In the genomic region with DNA sequence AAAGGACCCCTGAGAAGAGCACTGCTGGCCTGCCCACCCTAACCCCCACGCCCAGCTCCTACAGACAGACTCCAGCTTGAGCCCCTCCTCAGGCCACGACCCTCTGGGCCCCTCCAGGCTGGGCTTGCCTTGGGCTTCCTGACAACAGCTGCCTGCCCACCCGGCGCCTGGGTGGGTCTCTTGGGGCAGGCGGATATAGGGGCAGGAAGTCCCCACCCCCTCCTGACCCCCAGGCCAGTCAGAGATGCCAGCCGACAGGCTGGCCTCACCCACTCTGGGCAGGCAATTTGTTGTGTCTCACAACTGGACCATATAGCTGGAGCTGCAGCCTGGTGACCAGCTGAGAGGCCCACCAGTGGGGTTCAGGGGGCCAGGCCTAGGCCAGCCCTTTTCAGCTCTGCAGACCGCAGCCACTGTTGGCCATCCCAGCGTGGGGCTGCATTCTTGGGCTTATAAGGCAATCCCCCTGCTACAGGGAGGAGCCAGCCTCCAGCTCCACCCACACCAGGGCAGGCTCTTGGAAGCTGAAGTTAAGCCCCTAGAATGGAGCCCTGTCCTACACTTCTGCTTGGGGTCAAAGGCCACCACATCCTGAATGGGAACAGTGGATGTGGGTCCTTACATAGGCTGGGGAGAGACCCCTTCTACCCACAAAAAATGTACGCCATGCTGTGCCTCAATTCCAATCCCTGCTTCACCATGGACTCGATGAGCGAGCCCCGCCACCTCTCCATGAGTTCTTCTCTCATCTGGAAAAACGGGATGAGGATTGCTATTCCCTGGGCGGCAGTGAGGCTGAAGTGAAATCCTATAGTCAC, we compare ENCODE assay signal across 8 cellular contexts. TPM values are rescaled to one million over a fixed set of nuclear protein-coding genes. Genes with fewer than 3 reads are reported as not detected.
A peak's percentile ranks its signal among the peaks of the same experiment; 100 is the strongest.
DNase-seq lines count a peak whose midpoint lies in the region; ATAC-seq and TF ChIP-seq lines count a peak whose summit lies in the region.

No MANE protein-coding gene starts in this region.

- H3K9me3 ChIP-seq in ES-I3 (ENCODE audit: control insufficient read depth, insufficient read depth, low read length) (no peaks in the 10 kb centered on the region), OCI-LY7 (ENCODE audit: low read length) (no peaks in the 10 kb centered on the region), mucosa of descending colon (no peaks in the 10 kb centered on the region)

- H3K4me3 ChIP-seq in OCI-LY7 (ENCODE audit: low read depth, low read length, poor library complexity, severe bottlenecking) (peak overlapping the region; percentile 81), mucosa of descending colon (no peak overlapping the region)

- peaks cover 6% of the 10 kb centered on the region; the same call in 1 of the 2 replicates for H4K20me1 ChIP-seq in OCI-LY7 (ENCODE audit: insufficient read depth, low read length)

- H3K27ac ChIP-seq in OCI-LY7 (ENCODE audit: low read depth, low read length, poor library complexity, severe bottlenecking) = peak overlapping the region; percentile 9

- H3K4me1 ChIP-seq in ES-I3 (ENCODE audit: insufficient read depth, low read length) = peaks cover 26% of the 10 kb centered on the region
- peaks cover 40% of the 10 kb centered on the region for H3K4me1 ChIP-seq in OCI-LY7 (ENCODE audit: insufficient read depth, low read length, poor library complexity, severe bottlenecking)
- peaks cover 29% of the 10 kb centered on the region for H3K4me1 ChIP-seq in mucosa of descending colon (ENCODE audit: low read depth)

- no peaks in the 10 kb centered on the region for H3K79me2 ChIP-seq in OCI-LY7 (ENCODE audit: insufficient read depth, low read depth, low read length)

- CTCF ChIA-PET in OCI-LY7 (lab: Charles Lee; ENCODE audit: unreplicated experiment) = interaction anchor here (0.5 to 1.1 kb wide), 5 partner anchors 13 to 105 kb away, joined by 3 to 5 read pairs (median 3); a partner anchor contains a TSS

- no peak overlapping the region for H2AFZ ChIP-seq in OCI-LY7 (ENCODE audit: low read length)

- no peak for TF ChIP-seq CTCF in OCI-LY7 (conservative IDR thresholded peaks at IDR 0.05; ENCODE audit: low read length)
- TF ChIP-seq CTCF in mucosa of descending colon (IDR thresholded peaks at IDR 0.05) = no peak

- peak overlapping the region; percentile 86; the same call in 1 of the 2 replicates for H3K9ac ChIP-seq in ES-I3 (ENCODE audit: low read depth, low read length)

- H3K9me2 ChIP-seq in OCI-LY7 (ENCODE audit: insufficient read depth, low read length) = no peaks in the 10 kb centered on the region

- peak overlapping the region; percentile 96 for H3K4me2 ChIP-seq in OCI-LY7 (ENCODE audit: low read length)

- DNase-seq in OCI-LY7 (ENCODE audit: low spot score) = peak; percentile 16
- peak; percentile 83 for DNase-seq in dermis blood vessel endothelial cell
- peak in 2 of 3 donors; percentile 67 to 74 for DNase-seq in mucosa of descending colon
- no peak for DNase-seq in nucleus accumbens (lab: John Stamatoyannopoulos, UW)
- DNase-seq in activated CD4-positive, alpha-beta T cell treated with anti-CD3 and anti-CD28 coated beads for 4 hours = no peak

- intact Hi-C loops in OCI-LY7 (cut with micrococcal nuclease; ENCODE audit: unreplicated experiment) (loop anchor here (2.0 kb wide), 2 partner anchors 41 to 105 kb away; no protein-coding TSS in a partner anchor), mucosa of descending colon (cut with DNase I, micrococcal nuclease) (no loop called here)

- POLR2A ChIA-PET in OCI-LY7 (lab: Charles Lee) = interaction anchor here (0.6 to 2.8 kb wide), 3 partner anchors 14 to 498 kb away, joined by 3 to 24 read pairs (median 4); a partner anchor contains a TSS

- H3K36me3 ChIP-seq in ES-I3 (ENCODE audit: insufficient read depth, low read length) = peaks cover 14% of the 10 kb centered on the region
- no peaks in the 10 kb centered on the region for H3K36me3 ChIP-seq in OCI-LY7 (ENCODE audit: insufficient read depth, low read length)
- no peaks in the 10 kb centered on the region for H3K36me3 ChIP-seq in mucosa of descending colon (ENCODE audit: low read depth)

- ATAC-seq in mucosa of descending colon = no peak
- ATAC-seq in GM18511 (IDR thresholded peaks at IDR 0.05; ENCODE audit: unreplicated experiment) = no peak
- ATAC-seq in HG02798 (IDR thresholded peaks at IDR 0.05; ENCODE audit: poor library complexity, unreplicated experiment) = no peak

- no TSS peak for BruUV-seq in OCI-LY7 (replicated peaks; lab: Mats Ljungman, UMichigan)

RNA-seq across cellular contexts. Expression of a gene that starts 2.0 kb away (rescaled TPM):
- 38.8 and 41.4 TPM in 2 replicates for total RNA-seq in OCI-LY7 (2014; rRNA removed; shearing (Covaris generic))
- 58.0 and 78.9 TPM in 2 replicates for total RNA-seq in OCI-LY7 (2022)
- total RNA-seq in dermis blood vessel endothelial cell = 38.3 and 73.0 TPM in 2 replicates
- 100 to 1,000 TPM in 1 of 3 donors, 10 to 100 TPM in 2; 12.9 to 333 (median 54.0) TPM for total RNA-seq in mucosa of descending colon

RNA-seq across cellular contexts. Expression of a gene that starts 14.2 kb away (rescaled TPM):
- 186 and 197 TPM in 2 replicates for total RNA-seq in OCI-LY7 (2014; rRNA removed; shearing (Covaris generic))
- total RNA-seq in OCI-LY7 (2022) (260 and 268 TPM in 2 replicates), dermis blood vessel endothelial cell (2.0 and 4.6 TPM in 2 replicates), mucosa of descending colon (10 to 100 TPM in 1 of 3 donors, 1 to 10 TPM in 2; 3.7 to 10.3 (median 8.4) TPM)

RNA-seq across cellular contexts. Expression of a gene that starts 21.3 kb away (rescaled TPM):
- total RNA-seq in OCI-LY7 (2014; rRNA removed; shearing (Covaris generic)) = 216 and 224 TPM in 2 replicates
- total RNA-seq in OCI-LY7 (2022) = 145 and 169 TPM in 2 replicates
- 68.2 and 98.8 TPM in 2 replicates for total RNA-seq in dermis blood vessel endothelial cell
- 10 to 100 TPM; 65.3 to 79.2 (median 79.0) TPM for total RNA-seq in mucosa of descending colon

RNA-seq across cellular contexts. Expression of a gene that starts 22.0 kb away (rescaled TPM):
- total RNA-seq in OCI-LY7 (2014; rRNA removed; shearing (Covaris generic)) = 11.7 and 17.4 TPM in 2 replicates
- total RNA-seq in OCI-LY7 (2022) (21.3 and 22.0 TPM in 2 replicates), dermis blood vessel endothelial cell (147 and 157 TPM in 2 replicates), mucosa of descending colon (10 to 100 TPM; 12.1 to 61.8 (median 17.2) TPM)

RNA-seq across cellular contexts. Expression of a gene that starts 48.8 kb away (rescaled TPM):
- 7.0 and 13.6 TPM in 2 replicates for total RNA-seq in OCI-LY7 (2014; rRNA removed; shearing (Covaris generic))
- 12.5 and 12.8 TPM in 2 replicates for total RNA-seq in OCI-LY7 (2022)
- total RNA-seq in dermis blood vessel endothelial cell = 4.5 and 4.8 TPM in 2 replicates
- 1 to 10 TPM; 1.1 to 1.2 (median 1.2) TPM for total RNA-seq in mucosa of descending colon

Comparison
In these comparisons a context has a peak if more than half of its experiments do, and no peak if none do; other contexts are left out.
1. DNase-seq: peak in OCI-LY7 (single experiment), dermis blood vessel endothelial cell (single experiment) and mucosa of descending colon (2 of 3); none in nucleus accumbens (0 of 56) and activated CD4-positive, alpha-beta T cell treated with anti-CD3 and anti-CD28 coated beads for 4 hours (0 of 2).
2. RNA of a gene that starts 14.2 kb away (total RNA-seq): 186 to 268 TPM in OCI-LY7; 3.7 to 10.3 TPM in mucosa of descending colon and 2.0 to 4.6 TPM in dermis blood vessel endothelial cell; every median in the first group is over 10 times any median in the second.